ENCODE assay signal across 8 cellular contexts in the genomic region with DNA sequence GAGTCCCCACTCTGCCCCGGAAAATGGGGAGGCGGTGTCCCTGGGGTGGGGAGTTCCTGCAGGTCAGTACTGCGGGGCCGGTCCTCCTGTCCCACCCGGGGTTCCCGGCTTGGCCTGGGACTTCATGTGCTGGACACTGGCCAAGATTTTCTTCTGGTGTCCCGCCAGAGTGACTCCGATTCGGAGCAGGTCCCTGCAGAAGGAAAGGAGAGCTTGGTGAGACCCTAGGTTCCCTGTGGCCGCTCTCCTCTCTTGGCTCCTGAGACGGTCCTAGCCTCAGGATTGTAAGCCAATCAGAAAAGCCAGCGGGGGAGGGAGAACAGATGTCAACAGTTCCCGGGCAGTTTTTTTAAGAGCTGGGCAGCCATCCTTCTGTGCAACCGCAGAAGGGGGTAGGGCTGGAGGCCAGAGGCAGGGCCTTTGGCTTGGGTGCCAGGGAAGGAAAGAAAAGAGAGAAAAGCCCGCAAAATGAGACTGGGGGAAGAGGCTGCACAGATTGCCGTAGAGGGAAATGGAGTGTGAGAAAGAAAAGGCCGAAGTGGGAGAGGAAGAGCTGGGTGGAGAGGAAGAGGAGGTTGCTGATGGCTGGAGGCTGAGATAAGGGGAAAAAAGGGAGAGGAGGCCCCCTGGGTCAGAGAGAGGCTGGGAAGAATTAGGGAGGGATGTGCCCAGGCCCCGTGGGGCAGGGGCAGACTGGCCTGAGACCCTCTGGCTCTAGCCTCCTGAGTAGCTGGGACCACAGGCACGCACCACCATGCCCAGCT. TPM values are rescaled to one million over a fixed set of nuclear protein-coding genes. Genes with fewer than 3 reads are reported as not detected.
DNase-seq lines count a peak whose midpoint lies in the region; ATAC-seq and TF ChIP-seq lines count a peak whose summit lies in the region.

No MANE protein-coding gene starts in this region.

- peak overlapping the region; percentile 13; the same call in 1 of the 2 replicates for H3K4me2 ChIP-seq in IMR-90 (ENCODE audit: low read depth, low read length)

- peaks cover 18% of the 10 kb centered on the region for H3K4me1 ChIP-seq in IMR-90 (ENCODE audit: control insufficient read depth, insufficient read depth, low read length)
- H3K4me1 ChIP-seq in Peyer's patch = peaks cover 0 to 43% (median 7%) of the 10 kb centered on the region in 4 donors

- H3K27ac Mint-ChIP-seq in activated naive CD4-positive, alpha-beta T cell treated with anti-CD3 and anti-CD28 coated beads for 36 hours = no peak overlapping the region

- no peak overlapping the region for H3K4me3 Mint-ChIP-seq in activated naive CD4-positive, alpha-beta T cell treated with anti-CD3 and anti-CD28 coated beads for 36 hours

- intact Hi-C loops in activated naive CD4-positive, alpha-beta T cell treated with anti-CD3 and anti-CD28 coated beads for 36 hours (cut with micrococcal nuclease) = loop anchor here (5.0 kb wide), 1 partner anchor 164 kb away; a partner anchor contains a TSS
- intact Hi-C loops in IMR-90 (cut with micrococcal nuclease) = loop anchor here (2.0 to 5.0 kb wide), 4 partner anchors 34 to 99 kb away; a partner anchor contains a TSS

- peak overlapping the region; percentile 1; the same call in 1 of the 2 replicates for H3K18ac ChIP-seq in IMR-90 (ENCODE audit: low read depth, low read length)

- H3K9me1 ChIP-seq in IMR-90 (ENCODE audit: insufficient read depth, low read length) = no peaks in the 10 kb centered on the region

- no peak overlapping the region for H3K56ac ChIP-seq in IMR-90 (ENCODE audit: extremely low read depth, insufficient read depth, low read length)

- H3K27ac ChIP-seq in IMR-90 (ENCODE audit: insufficient read depth, low read length) (peak overlapping the region; percentile 70; the same call in 1 of the 2 replicates), Peyer's patch (peak overlapping the region; percentile 22 to 72 (median 46))

- peaks cover 4% of the 10 kb centered on the region for H3K27me3 Mint-ChIP-seq in activated naive CD4-positive, alpha-beta T cell treated with anti-CD3 and anti-CD28 coated beads for 36 hours (ENCODE audit: low read depth)

- H4K91ac ChIP-seq in IMR-90 (ENCODE audit: insufficient read depth, low read depth, low read length) = peak overlapping the region; percentile 31; the same call in 1 of the 2 replicates

- peak; percentile 58 for DNase-seq in activated naive CD4-positive, alpha-beta T cell treated with anti-CD3 and anti-CD28 coated beads for 36 hours
- DNase-seq in activated naive CD4-positive, alpha-beta T cell (lab: John Stamatoyannopoulos, UW) = no peak
- peak; percentile 83 for DNase-seq in IMR-90
- peak; percentile 65 to 90 (median 81) for DNase-seq in Peyer's patch
- DNase-seq in cerebellum (ENCODE audit: low spot score) = peak; percentile 60
- DNase-seq in left lobe of liver (ENCODE audit: low spot score) = peak; percentile 59
- DNase-seq in stromal cell of bone marrow (ENCODE audit: low read depth) = peak; percentile 88

- no peak overlapping the region for H3K14ac ChIP-seq in IMR-90 (replicated peaks; ENCODE audit: low read depth, low read length)

- no peak for TF ChIP-seq RAD21 in IMR-90 (IDR thresholded peaks at IDR 0.05; ENCODE audit: low read length)

- H2BK5ac ChIP-seq in IMR-90 (ENCODE audit: low read depth, low read length, poor library complexity, severe bottlenecking) = peak overlapping the region; percentile 9

- TF ChIP-seq CTCF in IMR-90 (conservative IDR thresholded peaks at IDR 0.05; ENCODE audit: low read depth, low read length) (no peak), Peyer's patch (IDR thresholded peaks at IDR 0.05) (no peak)

- POLR2A ChIA-PET in IMR-90 (lab: Charles Lee; ENCODE audit: unreplicated experiment) = no interaction called here

- peak overlapping the region; percentile 45; the same call in 1 of the 2 replicates for H3K4ac ChIP-seq in IMR-90 (ENCODE audit: low read depth, low read length)

- peaks cover 47% of the 10 kb centered on the region for H3K36me3 ChIP-seq in IMR-90 (ENCODE audit: control insufficient read depth, insufficient read depth, low read length)
- H3K36me3 ChIP-seq in Peyer's patch = peaks cover 0 to 37% (median 0%) of the 10 kb centered on the region in 3 donors

- CTCF ChIA-PET in activated naive CD4-positive, alpha-beta T cell treated with anti-CD3 and anti-CD28 coated beads for 36 hours (lab: Charles Lee) = interaction anchor here (0.6 to 5.0 kb wide), 4 partner anchors 36 to 113 kb away, joined by 3 to 98 read pairs (median 3); a partner anchor contains a TSS
- CTCF ChIA-PET in IMR-90 (lab: Yijun Ruan, JAX) = interaction anchor here (2.2 kb wide), 1 partner anchor 98 kb away, joined by 12 read pairs; a partner anchor contains a TSS

- 0 out of 2 replicates have a peak overlapping the region, but pooled peaks have one; percentile 11 for H2BK120ac ChIP-seq in IMR-90 (ENCODE audit: low read depth, low read length)

- no peaks in the 10 kb centered on the region for H3K9me3 Mint-ChIP-seq in activated naive CD4-positive, alpha-beta T cell treated with anti-CD3 and anti-CD28 coated beads for 36 hours

- peaks cover 0 to 24% of the 10 kb centered on the region in 2 experiments; a peak in 2 of 4 replicates for H3K79me1 ChIP-seq in IMR-90 (ENCODE audit: low read depth in 1 of 2, low read length in 2 of 2)

- no peak overlapping the region for H4K5ac ChIP-seq in IMR-90 (ENCODE audit: low read depth, low read length)

- in situ Hi-C loops in IMR-90 (cut with MboI; ENCODE audit: low sequenced_read_pairs) = no loop called here

- peaks cover 9% of the 10 kb centered on the region for H3K4me1 Mint-ChIP-seq in activated naive CD4-positive, alpha-beta T cell treated with anti-CD3 and anti-CD28 coated beads for 36 hours (ENCODE audit: low read depth)

- no TSS peak for BruUV-seq in IMR-90 (replicated peaks; lab: Mats Ljungman, UMichigan)

- dilution Hi-C loops in IMR-90 (cut with HindIII; ENCODE audit: low sequenced_read_pairs, unreplicated experiment) = no loop called here

- H3K4me3 ChIP-seq in IMR-90 (ENCODE audit: insufficient read depth, low read depth, low read length) (no peak overlapping the region), Peyer's patch (peak overlapping the region in 2 of 4 donors; percentile 32 to 36)

- peak overlapping the region; percentile 21; the same call in 1 of the 2 replicates for H2BK20ac ChIP-seq in IMR-90 (ENCODE audit: low read depth, low read length)

- peak; percentile 95 for ATAC-seq in GM21723 (IDR thresholded peaks at IDR 0.05; ENCODE audit: unreplicated experiment)
- ATAC-seq in IMR-90 (ENCODE audit: low read depth) = peak; percentile 85
- ATAC-seq in left lobe of liver = peak; percentile 25

- peak overlapping the region in 1 of 2 experiments; percentile 49; a peak in 1 of 4 replicates for H4K8ac ChIP-seq in IMR-90 (ENCODE audit: low read depth in 2 of 2, low read length in 2 of 2)

- no peak overlapping the region for H3K23ac ChIP-seq in IMR-90 (ENCODE audit: low read depth, low read length)

- H2BK15ac ChIP-seq in IMR-90 (ENCODE audit: low read depth, low read length) = no peak overlapping the region

- TF ChIP-seq POLR2A in IMR-90 (IDR thresholded peaks at IDR 0.05; ENCODE audit: low read depth, low read length) (no peak), Peyer's patch (IDR thresholded peaks at IDR 0.05) (no peak)

- peak overlapping the region; percentile 49 for H2AK5ac ChIP-seq in IMR-90 (ENCODE audit: low read depth, low read length)

- H3K9ac ChIP-seq in IMR-90 (ENCODE audit: low read depth, low read length) = peak overlapping the region; percentile 38; the same call in 1 of the 2 replicates

- peak overlapping the region; percentile 69 for H2AFZ ChIP-seq in IMR-90 (replicated peaks; ENCODE audit: low read length, poor library complexity)

- H2AK9ac ChIP-seq in IMR-90 (replicated peaks; ENCODE audit: low read depth, low read length, poor library complexity) = peak overlapping the region; percentile 80

- H3K27me3 ChIP-seq in IMR-90 (ENCODE audit: control insufficient read depth, insufficient read depth, low read length) (no peaks in the 10 kb centered on the region), Peyer's patch (no peaks in the 10 kb centered on the region)

- H3K9me3 ChIP-seq in IMR-90 (ENCODE audit: control insufficient read depth, insufficient read depth, low read length) (no peaks in the 10 kb centered on the region), Peyer's patch (no peaks in the 10 kb centered on the region)

- peaks cover 15% of the 10 kb centered on the region for H4K20me1 ChIP-seq in IMR-90 (ENCODE audit: insufficient read depth, low read length)

- no peaks in the 10 kb centered on the region for H3K36me3 Mint-ChIP-seq in activated naive CD4-positive, alpha-beta T cell treated with anti-CD3 and anti-CD28 coated beads for 36 hours (ENCODE audit: low read depth)

- 17% methylated on average over 15 of the region's 19 CpGs; no CpG with 5 or more reads in 1 of the 2 experiments for WGBS in IMR-90 (ENCODE audit: extremely low coverage in 2 of 2, insufficient read length in 1 of 2), 2 experiments

TF ChIP-seq in IMR-90, 13 proteins besides CTCF, POLR2A, EP300 and RAD21:
- TF ChIP-seq, protein P1, sequence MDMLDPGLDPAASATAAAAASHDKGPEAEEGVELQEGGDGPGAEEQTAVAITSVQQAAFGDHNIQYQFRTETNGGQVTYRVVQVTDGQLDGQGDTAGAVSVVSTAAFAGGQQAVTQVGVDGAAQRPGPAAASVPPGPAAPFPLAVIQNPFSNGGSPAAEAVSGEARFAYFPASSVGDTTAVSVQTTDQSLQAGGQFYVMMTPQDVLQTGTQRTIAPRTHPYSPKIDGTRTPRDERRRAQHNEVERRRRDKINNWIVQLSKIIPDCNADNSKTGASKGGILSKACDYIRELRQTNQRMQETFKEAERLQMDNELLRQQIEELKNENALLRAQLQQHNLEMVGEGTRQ (IDR thresholded peaks at IDR 0.05; ENCODE audit: low read depth, low read length) = no peak
- peak; percentile 99 for TF ChIP-seq RFX5 (IDR thresholded peaks at IDR 0.05; ENCODE audit: low read depth, low read length)

RNA-seq across cellular contexts. Expression of a gene that starts 23.7 kb away (rescaled TPM):
- 1 to 10 TPM; 5.9 to 6.0 TPM for total RNA-seq in activated naive CD4-positive, alpha-beta T cell treated with anti-CD3 and anti-CD28 coated beads for 36 hours
- total RNA-seq in IMR-90 (2012; rRNA removed) (35.0 and 36.4 TPM in 2 replicates), Peyer's patch (10 to 100 TPM; 10.3 to 48.7 (median 31.7) TPM), cerebellum (21.9 TPM), left lobe of liver (48.8 TPM)
- polyA plus RNA-seq in IMR-90 (2012; rRNA removed) = 34.5 and 35.0 TPM in 2 replicates
- polyA plus RNA-seq in IMR-90 (2012; cell fraction: cytosol; rRNA removed) = 21.0 and 41.2 TPM in 2 replicates
- 49.9 and 59.2 TPM in 2 replicates for polyA plus RNA-seq in IMR-90 (2012; cell fraction: nucleus; rRNA removed; ENCODE audit: low replicate concordance)

RNA-seq across cellular contexts. Expression of a gene that starts 48.9 kb away (rescaled TPM):
- 10 to 100 TPM; 10.1 to 10.5 TPM for total RNA-seq in activated naive CD4-positive, alpha-beta T cell treated with anti-CD3 and anti-CD28 coated beads for 36 hours
- 3.3 and 4.5 TPM in 2 replicates for total RNA-seq in IMR-90 (2012; rRNA removed)
- polyA plus RNA-seq in IMR-90 (2012; rRNA removed) = 16.2 and 17.7 TPM in 2 replicates
- polyA plus RNA-seq in IMR-90 (2012; cell fraction: cytosol; rRNA removed) = 11.9 and 20.8 TPM in 2 replicates
- 49.4 and 99.1 TPM in 2 replicates for polyA plus RNA-seq in IMR-90 (2012; cell fraction: nucleus; rRNA removed; ENCODE audit: low replicate concordance)
- 10 to 100 TPM; 24.8 to 51.1 (median 28.2) TPM for total RNA-seq in Peyer's patch
- 24.4 TPM for total RNA-seq in cerebellum
- 10.1 TPM for total RNA-seq in left lobe of liver

Comparison
In these comparisons a context has a peak if more than half of its experiments do, and no peak if none do; other contexts are left out.
1. DNase-seq: peak in activated naive CD4-positive, alpha-beta T cell treated with anti-CD3 and anti-CD28 coated beads for 36 hours (single experiment), IMR-90 (single experiment), Peyer's patch (3 of 3), cerebellum (single experiment), left lobe of liver (single experiment) and stromal cell of bone marrow (single experiment); none in activated naive CD4-positive, alpha-beta T cell (0 of 4).
2. ATAC-seq: peak in every context shown above with its lines; median percentile 95 in GM21723; 85 in IMR-90; 25 in left lobe of liver.